ENCODE assay signal across 26 cellular contexts in genomic region chr2:73836141-73836943, GRCh38. TPM values are rescaled to one million over a fixed set of nuclear protein-coding genes. Genes with fewer than 3 reads are reported as not detected.
DNase-seq lines count a peak whose midpoint lies in the region; ATAC-seq and TF ChIP-seq lines count a peak whose summit lies in the region.
"Had no signal": no experiment of that assay in that cellular context is flagged by ENCODE, and none has a peak within 500 bp of the region (broad histone marks: within the 10 kb centered on the region; RNA-seq: fewer than 3 reads in every experiment).

No MANE protein-coding gene starts in this region.

- H3K27ac ChIP-seq in esophagus muscularis mucosa (replicated peaks in 1 of 4) (peak overlapping the region; percentile 75 to 93 (median 86)), neuronal stem cell (replicated peaks; ENCODE audit: low read length) (no peak overlapping the region), uterus (peak overlapping the region; percentile 70 to 90)
- H3K27ac ChIP-seq: adrenal gland, GM23248, hepatocyte, ovary, SJSA1 had no signal

- WGBS in esophagus muscularis mucosa, result 67% methylated on average over 5 of the region's 17 CpGs
- WGBS in neuronal stem cell (ENCODE audit: extremely low coverage in 2 of 2, insufficient read length in 2 of 2, insufficient replicate concordance in 1 of 2), 2 donors, result no CpG with 5 or more reads among the region's 17 CpGs

- no peak overlapping the region for H2BK120ac ChIP-seq in neuronal stem cell (ENCODE audit: low read depth, low read length)

- intact Hi-C loops in Right ventricle myocardium inferior (cut with DNase I) (no loop called here), cardiac septum (cut with DNase I) (no loop called here), esophagus muscularis mucosa (cut with DNase I) (loop anchor here (5.0 kb wide), 1 partner anchor 56 kb away; the partner anchor contains the start of gene ACTG2), uterus (cut with DNase I; ENCODE audit: low total_unique reads) (no loop called here)

- peaks cover 2% of the 10 kb centered on the region for H3K79me1 ChIP-seq in neuronal stem cell (ENCODE audit: low read depth, low read length)

- H4K91ac ChIP-seq in neuronal stem cell (ENCODE audit: low read depth, low read length, poor library complexity), result no peak overlapping the region

- DNase-seq in Right ventricle myocardium inferior (ENCODE audit: missing footprints), result peak; percentile 72
- DNase-seq in cardiac septum (ENCODE audit: low spot score), result no peak
- DNase-seq in esophagus muscularis mucosa (ENCODE audit: extremely low spot score), result no peak
- DNase-seq in neuronal stem cell (ENCODE audit: low spot score), result no peak
- DNase-seq in uterus, result no peak
- no peak for DNase-seq in globus pallidus (ENCODE audit: low spot score)
- no peak for DNase-seq in stimulated activated CD4-positive, alpha-beta T cell treated with anti-CD3 and anti-CD28 coated beads, Interleukin-2, amount 100 ng/mL, for 48 hours
- no peak for DNase-seq in Kasumi-1 (lab: John Stamatoyannopoulos, UW)
- DNase-seq: ACHN; activated CD8-positive, alpha-beta memory T cell treated with anti-CD3 and anti-CD28 coated beads, Interleukin-2, amount 10 ng/mL, durations not matched to agents 7 days and 5 days; activated effector memory CD4-positive, alpha-beta T cell treated with Interleukin-2 at 50 U/mL for 16 hours; adrenal gland; DMS53; effector memory CD4-positive, alpha-beta T cell; GM23248; KBM-7; kidney; NCI-H1105 treated with DMSO at 0.1 percent for 48 hours; NCI-H2171 treated with DMSO at 0.1 percent for 48 hours; ovary; stimulated activated naive B cell treated with anti-CD40 and anti-IgM and Interleukin-4, amounts not matched to agents 10 μg/mL and 1 μg/mL and 100 μg/mL, for 72 hours had no signal

- H3K27me3 ChIP-seq in esophagus muscularis mucosa, result no peaks in the 10 kb centered on the region
- H3K27me3 ChIP-seq in neuronal stem cell (ENCODE audit: control insufficient read depth in 3 of 3, insufficient read depth in 3 of 3, low read depth in 1 of 3, low read length in 3 of 3), result no peaks in the 10 kb centered on the region
- no peaks in the 10 kb centered on the region for H3K27me3 ChIP-seq in uterus
- H3K27me3 ChIP-seq: adrenal gland, hepatocyte, ovary, SJSA1 had no signal

- H2AK5ac ChIP-seq in neuronal stem cell (ENCODE audit: low read depth, low read length), result no peak overlapping the region

- no peak overlapping the region for H2BK15ac ChIP-seq in neuronal stem cell (ENCODE audit: low read length)

- ATAC-seq in Right ventricle myocardium inferior, result peak; percentile 21
- ATAC-seq: activated CD4-positive, CD25-positive, alpha-beta regulatory T cell treated with anti-CD3 and anti-CD28 coated beads, Interleukin-2, amount 50 U/mL, for 24 hours; activated CD8-positive, alpha-beta memory T cell treated with anti-CD3 and anti-CD28 coated beads, Interleukin-2, amount 10 ng/mL, durations not matched to agents 7 days and 5 days; stimulated activated naive B cell treated with anti-CD40 and anti-IgM and Interleukin-4, amounts not matched to agents 10 μg/mL and 1 μg/mL and 100 μg/mL, for 72 hours had no signal

- peak overlapping the region; percentile 72 for H3K9ac ChIP-seq in neuronal stem cell (ENCODE audit: low read depth, low read length, poor library complexity)
- H3K9ac ChIP-seq: GM23248 had no signal

- no peak for TF ChIP-seq POLR2A in esophagus muscularis mucosa (IDR thresholded peaks at IDR 0.05; ENCODE audit: low read depth)
- no peak for TF ChIP-seq POLR2A in uterus (IDR thresholded peaks at IDR 0.05)

- H3K4me3 ChIP-seq in esophagus muscularis mucosa (peak overlapping the region in 2 of 4 donors; percentile 18 to 25), neuronal stem cell (ENCODE audit: low read length in 2 of 2) (no peak overlapping the region), uterus (no peak overlapping the region)
- H3K4me3 ChIP-seq: adrenal gland, GM23248, hepatocyte, ovary, SJSA1 had no signal

- no peak overlapping the region for H3K4me2 ChIP-seq in neuronal stem cell (ENCODE audit: insufficient read depth, low read length, poor library complexity, severe bottlenecking)
- H3K4me2 ChIP-seq: hepatocyte had no signal

- H3K9me3 ChIP-seq in esophagus muscularis mucosa (no peaks in the 10 kb centered on the region), neuronal stem cell (replicated peaks in 1 of 2; ENCODE audit: control insufficient read depth in 2 of 2, insufficient read depth in 1 of 2, low read depth in 1 of 2, low read length in 2 of 2) (no peaks in the 10 kb centered on the region), uterus (no peaks in the 10 kb centered on the region)
- H3K9me3 ChIP-seq: adrenal gland, ovary, SJSA1 had no signal

- H3K4ac ChIP-seq in neuronal stem cell (ENCODE audit: low read length), result no peak overlapping the region

- H2BK12ac ChIP-seq in neuronal stem cell (ENCODE audit: low read length), result no peak overlapping the region

- H2BK5ac ChIP-seq in neuronal stem cell (ENCODE audit: low read length), result no peak overlapping the region

- TF ChIP-seq CTCF in esophagus muscularis mucosa (IDR thresholded peaks at IDR 0.05) (no peak), uterus (IDR thresholded peaks at IDR 0.05) (no peak)

- no peak overlapping the region for H3K14ac ChIP-seq in neuronal stem cell (ENCODE audit: low read length)

- H3K36me3 ChIP-seq in esophagus muscularis mucosa, result peaks cover 0 to 45% (median 17%) of the 10 kb centered on the region in 4 donors
- H3K36me3 ChIP-seq in neuronal stem cell (replicated peaks in 1 of 2; ENCODE audit: control insufficient read depth in 2 of 2, insufficient read depth in 2 of 2, low read length in 2 of 2), result peaks cover 11 to 73% of the 10 kb centered on the region in 2 donors
- no peaks in the 10 kb centered on the region for H3K36me3 ChIP-seq in uterus
- H3K36me3 ChIP-seq: ovary had no signal

- no peak overlapping the region for H2AFZ ChIP-seq in neuronal stem cell (ENCODE audit: low read length)
- H2AFZ ChIP-seq: GM23248, hepatocyte had no signal

- peak overlapping the region; percentile 44 for H3K23ac ChIP-seq in neuronal stem cell (ENCODE audit: low read depth, low read length, poor library complexity)

- TF ChIP-seq EP300 in esophagus muscularis mucosa (IDR thresholded peaks at IDR 0.05), result no peak

- no peak overlapping the region for H3K18ac ChIP-seq in neuronal stem cell (ENCODE audit: low read length)

- peak overlapping the region; percentile 17 for H4K8ac ChIP-seq in neuronal stem cell (ENCODE audit: low read depth, low read length)

- H3K4me1 ChIP-seq in esophagus muscularis mucosa, result peaks cover 13 to 60% (median 58%) of the 10 kb centered on the region in 4 donors
- H3K4me1 ChIP-seq in neuronal stem cell (ENCODE audit: control insufficient read depth in 2 of 2, insufficient read depth in 1 of 2, low read depth in 1 of 2, low read length in 2 of 2), result peaks cover 2 to 7% of the 10 kb centered on the region in 2 donors
- peaks cover 6 to 14% of the 10 kb centered on the region in 2 donors for H3K4me1 ChIP-seq in uterus

RNA-seq across cellular contexts. Expression of gene STAMBP, which starts 7.6 kb away (rescaled TPM):
- total RNA-seq in Right ventricle myocardium inferior (27.8 TPM), cardiac septum (37.4 TPM), esophagus muscularis mucosa (10 to 100 TPM; 32.3 to 73.8 (median 34.1) TPM), uterus (100 to 1,000 TPM in 1 of 4 donors, 10 to 100 TPM in 3; 31.8 to 115 (median 43.7) TPM)
- polyA plus RNA-seq in neuronal stem cell (2013, experiment 1 of 2), result 53.2 TPM
- 52.9 TPM for polyA plus RNA-seq in neuronal stem cell (2013, experiment 2 of 2)

RNA-seq across cellular contexts. Expression of gene C2orf78, which starts 52.4 kb away (rescaled TPM):
- total RNA-seq in Right ventricle myocardium inferior, result not detected
- total RNA-seq in cardiac septum, result not detected
- total RNA-seq in esophagus muscularis mucosa, result not detected
- polyA plus RNA-seq in neuronal stem cell (2013, experiment 1 of 2), result 0.03 TPM
- polyA plus RNA-seq in neuronal stem cell (2013, experiment 2 of 2), result 0.01 TPM
- not detected for total RNA-seq in uterus
- total RNA-seq: activated CD8-positive, alpha-beta memory T cell treated with anti-CD3 and anti-CD28 coated beads, Interleukin-2, amount 10 ng/mL, durations not matched to agents 7 days and 5 days; adrenal gland; GM23248; hepatocyte; kidney; mononuclear cell; ovary; urinary bladder had no signal
- polyA plus RNA-seq: GM23248, hepatocyte, ovary, urinary bladder had no signal

RNA-seq across cellular contexts. Expression of gene DUSP11, which starts 56.4 kb away (rescaled TPM):
- 10.6 TPM for total RNA-seq in Right ventricle myocardium inferior
- 10.9 TPM for total RNA-seq in cardiac septum
- total RNA-seq in esophagus muscularis mucosa, result 10 to 100 TPM; 15.2 to 22.4 (median 18.7) TPM
- polyA plus RNA-seq in neuronal stem cell (2013, experiment 1 of 2), result 21.1 TPM
- polyA plus RNA-seq in neuronal stem cell (2013, experiment 2 of 2), result 22.7 TPM
- 10 to 100 TPM; 15.1 to 88.5 (median 44.6) TPM for total RNA-seq in uterus

RNA-seq across cellular contexts. Expression of gene ACTG2, which starts 56.5 kb away (rescaled TPM):
- total RNA-seq in Right ventricle myocardium inferior (1.9 TPM), cardiac septum (3.9 TPM), esophagus muscularis mucosa (1,000 to 10,000 TPM; 4,013 to 8,538 (median 5,633) TPM), uterus (1,000 to 10,000 TPM in 1 of 4 donors, 100 to 1,000 TPM in 3; 171 to 1,273 (median 578) TPM)
- 0.77 TPM for polyA plus RNA-seq in neuronal stem cell (2013, experiment 1 of 2)
- polyA plus RNA-seq in neuronal stem cell (2013, experiment 2 of 2), result 0.73 TPM
- total RNA-seq: activated CD8-positive, alpha-beta memory T cell treated with anti-CD3 and anti-CD28 coated beads, Interleukin-2, amount 10 ng/mL, durations not matched to agents 7 days and 5 days; GM23248 had no signal
- polyA plus RNA-seq: GM23248 had no signal
